Comparison of ENCODE assay signal across 15 cellular contexts in the genomic region with DNA sequence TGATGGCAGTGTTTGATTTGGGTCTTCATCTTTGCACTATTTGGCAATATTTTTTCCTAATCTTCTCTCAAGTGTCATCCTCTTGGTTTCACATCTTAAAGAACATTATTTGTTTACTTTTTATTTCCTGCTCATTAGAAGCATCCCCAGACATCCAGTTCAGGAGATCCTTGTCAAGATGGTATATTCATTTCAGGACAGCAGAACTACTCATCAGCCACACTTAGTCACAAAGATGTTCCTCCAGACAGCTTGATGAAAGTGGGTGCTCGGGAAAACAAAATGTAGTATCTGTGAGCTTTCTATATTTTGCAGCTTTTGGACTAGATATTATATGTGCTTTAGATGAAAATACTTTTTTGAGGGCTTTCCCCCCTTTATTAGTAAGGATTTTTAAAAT.
"Had no signal": no experiment of that assay in that cellular context is flagged by ENCODE, and none has a peak within 500 bp of the region (broad histone marks: within the 10 kb centered on the region; RNA-seq: fewer than 3 reads in every experiment).

No MANE protein-coding gene starts in this region.

- H3K27me3 ChIP-seq: adrenal gland, esophagus muscularis mucosa, hepatocyte, ovary, tibial artery had no signal

- H3K4me3 ChIP-seq: adrenal gland, coronary artery, esophagus muscularis mucosa, hepatocyte, ovary, tibial artery had no signal

- H3K27ac Mint-ChIP-seq: activated CD4-positive, alpha-beta memory T cell treated with anti-CD3 and anti-CD28 coated beads for 36 hours; activated T-helper 1 cell treated with anti-CD3 and anti-CD28 coated beads, Interleukin-12 subunit alpha, Interleukin-12 subunit beta, Interleukin-2, Interleukin-4 antibody, amounts not matched to agents 30 ng/mL and 10 ng/mL and 1 ng/mL, durations not matched to agents 14 hours and 24 hours and 36 hours had no signal

- H3K36me3 ChIP-seq: adrenal gland, ovary had no signal

- FAIRE-seq: keratinocyte, urothelium cell line had no signal

- H3K27ac ChIP-seq: adrenal gland, coronary artery, esophagus muscularis mucosa, hepatocyte, ovary, tibial artery had no signal

- H2AFZ ChIP-seq: hepatocyte had no signal

- H3K27me3 Mint-ChIP-seq: activated CD4-positive, alpha-beta memory T cell treated with anti-CD3 and anti-CD28 coated beads for 36 hours had no signal

- H3K9me3 ChIP-seq: adrenal gland, esophagus muscularis mucosa, ovary, tibial artery had no signal

- H3K9me3 Mint-ChIP-seq: activated CD4-positive, alpha-beta memory T cell treated with anti-CD3 and anti-CD28 coated beads for 36 hours; activated T-helper 1 cell treated with anti-CD3 and anti-CD28 coated beads, Interleukin-12 subunit alpha, Interleukin-12 subunit beta, Interleukin-2, Interleukin-4 antibody, amounts not matched to agents 30 ng/mL and 10 ng/mL and 1 ng/mL, durations not matched to agents 14 hours and 24 hours and 36 hours had no signal

- H3K4me3 Mint-ChIP-seq: activated CD4-positive, alpha-beta memory T cell treated with anti-CD3 and anti-CD28 coated beads for 36 hours; activated T-helper 1 cell treated with anti-CD3 and anti-CD28 coated beads, Interleukin-12 subunit alpha, Interleukin-12 subunit beta, Interleukin-2, Interleukin-4 antibody, amounts not matched to agents 30 ng/mL and 10 ng/mL and 1 ng/mL, durations not matched to agents 14 hours and 24 hours and 36 hours had no signal

- DNase-seq: activated CD4-positive, alpha-beta memory T cell treated with anti-CD3 and anti-CD28 coated beads for 36 hours; activated CD4-positive, alpha-beta T cell treated with anti-CD3 and anti-CD28 coated beads for 1 hour; activated naive CD4-positive, alpha-beta T cell; adrenal gland; ovary; T1000; tibial artery had no signal

- H3K4me1 ChIP-seq: adrenal gland, esophagus muscularis mucosa, tibial artery had no signal

- H3K4me2 ChIP-seq: hepatocyte had no signal

- ATAC-seq: left lobe of liver, sciatic nerve had no signal
